ENCODE assay signal across 9 cellular contexts in the genomic region with DNA sequence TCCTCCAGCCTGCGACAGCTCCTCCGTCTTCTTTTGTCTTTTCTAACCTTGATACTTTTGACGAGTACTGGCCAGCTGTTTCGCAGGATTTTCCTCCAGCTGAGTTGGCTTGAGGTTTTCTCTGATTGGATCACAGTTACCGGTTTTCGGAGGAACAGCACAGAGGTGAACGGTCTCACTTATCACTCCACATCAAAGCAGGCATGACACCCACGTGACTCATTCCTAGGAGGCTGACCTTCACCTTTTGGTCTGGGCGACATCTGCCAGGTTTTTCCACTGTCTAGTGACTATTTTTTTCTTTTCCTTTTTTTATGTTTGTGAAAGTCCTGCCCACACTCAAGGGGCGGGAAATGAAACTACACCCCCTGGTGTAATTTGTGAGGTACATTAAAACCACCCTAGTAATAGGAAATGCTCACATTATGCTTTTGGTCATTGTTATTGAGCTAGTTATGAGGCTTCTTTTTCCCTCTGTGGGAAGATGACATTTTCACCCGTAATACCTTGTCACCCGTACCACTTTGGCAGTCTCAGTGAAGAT.
DNase-seq lines count a peak whose midpoint lies in the region; ATAC-seq, FAIRE-seq and TF ChIP-seq lines count a peak whose summit lies in the region.
"Had no signal": no experiment of that assay in that cellular context is flagged by ENCODE, and none has a peak within 500 bp of the region (broad histone marks: within the 10 kb centered on the region; RNA-seq: fewer than 3 reads in every experiment).

No MANE protein-coding gene starts in this region.

- peak overlapping the region; percentile 40 for H3K4me3 Mint-ChIP-seq in activated naive CD8-positive, alpha-beta T cell

- H3K4me1 ChIP-seq in right atrium auricular region (peaks cover 0 to 7% of the 10 kb centered on the region in 2 donors), heart right ventricle (peaks cover 0 to 17% (median 8%) of the 10 kb centered on the region in 9 donors), pancreas (peaks cover 0 to 16% (median 11%) of the 10 kb centered on the region in 3 donors)
- H3K4me1 ChIP-seq: suprapubic skin had no signal

- CTCF ChIA-PET in GM10248 (lab: Yijun Ruan, JAX): interaction anchor here (1.5 to 3.4 kb wide), 3 partner anchors 28 to 326 kb away, joined by 3 to 19 read pairs (median 6); no protein-coding TSS in a partner anchor

- H3K27me3 ChIP-seq in right atrium auricular region (no peaks in the 10 kb centered on the region), heart right ventricle (peaks cover 0 to 6% (median 0%) of the 10 kb centered on the region in 7 donors), pancreas (no peaks in the 10 kb centered on the region)
- H3K27me3 ChIP-seq: suprapubic skin had no signal

- H3K27ac ChIP-seq in right atrium auricular region (no peak overlapping the region), heart right ventricle (no peak overlapping the region), pancreas (no peak overlapping the region), substantia nigra (ENCODE audit: low read depth, low read length, poor library complexity, severe bottlenecking) (no peak overlapping the region)
- H3K27ac ChIP-seq: suprapubic skin had no signal

- H3K27ac Mint-ChIP-seq in activated naive CD8-positive, alpha-beta T cell: peak overlapping the region; percentile 82

- DNase-seq in right atrium auricular region (ENCODE audit: low spot score) (peak; percentile 55), heart right ventricle (no peak), pancreas (peak in 2 of 6 donors; percentile 27 to 28), GM10248 (ENCODE audit: extremely low spot score) (no peak), substantia nigra (lab: John Stamatoyannopoulos, UW) (no peak), glomerular visceral epithelial cell (ENCODE audit: extremely low spot score) (no peak)

- ATAC-seq in heart right ventricle: no peak
- ATAC-seq in pancreas: peak; percentile 37 to 66 (median 52)
- ATAC-seq in GM19035 (IDR thresholded peaks at IDR 0.05; ENCODE audit: unreplicated experiment): no peak

- no peaks in the 10 kb centered on the region for H3K36me3 Mint-ChIP-seq in activated naive CD8-positive, alpha-beta T cell

- POLR2A ChIA-PET in GM10248 (lab: Yijun Ruan, JAX): no interaction called here

- H3K9me3 Mint-ChIP-seq in activated naive CD8-positive, alpha-beta T cell (ENCODE audit: low read depth): no peaks in the 10 kb centered on the region

- peaks cover 23% of the 10 kb centered on the region for H3K4me1 Mint-ChIP-seq in activated naive CD8-positive, alpha-beta T cell (ENCODE audit: low read depth)

- 46 to 61% methylated on average over 12 of the region's 12 CpGs for WGBS in heart right ventricle, 2 donors
- WGBS in pancreas, 2 donors: 22% methylated on average over 12 of the region's 12 CpGs

- no peak for FAIRE-seq in pancreas (lab: Jason Lieb, UNC)

- H3K27me3 Mint-ChIP-seq in activated naive CD8-positive, alpha-beta T cell: peaks cover 10% of the 10 kb centered on the region

- intact Hi-C loops in heart right ventricle (cut with DNase I) (loop anchor here in 7 of 10 donors (5.0 to 10.0 kb wide), 5 partner anchors 171 to 322 kb away; a partner anchor contains a TSS), pancreas (cut with DNase I) (loop anchor here in 2 of 3 donors (5.0 to 10.0 kb wide), 3 partner anchors 171 to 322 kb away; a partner anchor contains a TSS)

- no peaks in the 10 kb centered on the region for H3K36me3 ChIP-seq in right atrium auricular region
- no peaks in the 10 kb centered on the region for H3K36me3 ChIP-seq in heart right ventricle
- H3K36me3 ChIP-seq in pancreas: no peaks in the 10 kb centered on the region
- H3K36me3 ChIP-seq: suprapubic skin had no signal

- peak in 1 of 2 donors; percentile 37 for TF ChIP-seq CTCF in right atrium auricular region (IDR thresholded peaks at IDR 0.05)
- TF ChIP-seq CTCF in heart right ventricle (IDR thresholded peaks at IDR 0.05): peak in 3 of 9 donors; percentile 9 to 36 (median 30)
- TF ChIP-seq CTCF in pancreas (IDR thresholded peaks at IDR 0.05): peak in 1 of 4 donors; percentile 9
- no peak for TF ChIP-seq CTCF in GM10248 (IDR thresholded peaks at IDR 0.05; ENCODE audit: control extremely low read depth, extremely low read depth, low read depth, missing control alignments)

- H3K4me3 ChIP-seq in right atrium auricular region: no peak overlapping the region
- no peak overlapping the region for H3K4me3 ChIP-seq in heart right ventricle
- H3K4me3 ChIP-seq in pancreas: no peak overlapping the region
- H3K4me3 ChIP-seq: suprapubic skin had no signal

- H3K9me3 ChIP-seq in right atrium auricular region (no peaks in the 10 kb centered on the region), heart right ventricle (no peaks in the 10 kb centered on the region), pancreas (no peaks in the 10 kb centered on the region)
- H3K9me3 ChIP-seq: suprapubic skin had no signal

Comparison
In these comparisons a context has a peak if more than half of its experiments do, and no peak if none do; other contexts are left out.
1. ATAC-seq: peak in pancreas (4 of 4); none in heart right ventricle (0 of 8) and GM19035 (single experiment).